Comparison of ENCODE assay signal across 1 cellular context in genomic region chr3:172127141-172127540, GRCh38.
TF ChIP-seq lines count a peak whose summit lies in the region.

No MANE protein-coding gene starts in this region.

TF ChIP-seq in liver, 16 proteins besides CTCF, POLR2A, EP300 and RAD21 (continued from another document):
- no peak for TF ChIP-seq FOXA1 (IDR thresholded peaks at IDR 0.05)
- no peak for TF ChIP-seq JUND (IDR thresholded peaks at IDR 0.05)
